In the genomic region with DNA sequence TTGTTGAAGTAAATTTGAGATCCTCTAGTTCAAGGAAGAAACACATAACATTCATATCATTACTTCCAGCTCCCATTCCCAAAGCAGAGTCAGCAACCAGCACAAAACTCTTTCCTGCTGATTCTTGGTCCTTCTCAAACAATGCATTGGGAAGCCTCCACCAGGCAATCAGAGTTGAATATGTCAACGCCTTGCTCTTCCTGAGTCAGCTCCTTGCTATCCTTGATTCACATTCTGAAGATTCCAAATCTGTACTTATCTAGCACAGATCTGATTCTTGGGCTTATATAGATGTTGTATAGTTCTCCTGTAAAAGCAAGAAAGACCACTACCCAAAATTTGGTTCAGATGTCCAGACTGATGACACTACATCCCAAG, we compare ENCODE assay signal across 14 cellular contexts. TPM values are rescaled to one million over a fixed set of nuclear protein-coding genes. Genes with fewer than 3 reads are reported as not detected.
"Had no signal": no experiment of that assay in that cellular context is flagged by ENCODE, and none has a peak within 500 bp of the region (broad histone marks: within the 10 kb centered on the region; RNA-seq: fewer than 3 reads in every experiment).

No MANE protein-coding gene starts in this region.

- H3K4me3 ChIP-seq: heart left ventricle, psoas muscle, suprapubic skin had no signal

- H3K36me3 ChIP-seq: heart left ventricle, suprapubic skin had no signal

- DNase-seq: activated CD4-positive, alpha-beta memory T cell treated with anti-CD3 and anti-CD28 coated beads, Interleukin-2, amount 10 ng/mL, durations not matched to agents 7 days and 5 days; activated CD8-positive, alpha-beta memory T cell treated with anti-CD3 and anti-CD28 coated beads, Interleukin-2, amount 50 U/mL, for 4 hours; activated naive CD4-positive, alpha-beta T cell; endodermal cell; foreskin keratinocyte; heart left ventricle; mammary epithelial cell; occipital lobe; psoas muscle; stimulated activated CD4-positive, alpha-beta T cell treated with anti-CD3 and anti-CD28 coated beads, Interleukin-2, amount 100 ng/mL, for 24 hours; stimulated activated naive B cell treated with anti-CD40 and anti-IgM and Interleukin-4, amounts not matched to agents 10 μg/mL and 1 μg/mL and 100 μg/mL, for 72 hours had no signal

- H3K27ac ChIP-seq: foreskin keratinocyte, psoas muscle, suprapubic skin had no signal

- H3K4me1 ChIP-seq: foreskin keratinocyte, psoas muscle, suprapubic skin had no signal

- H3K27me3 ChIP-seq: heart left ventricle, suprapubic skin had no signal

- H3K9me3 ChIP-seq: heart left ventricle, psoas muscle, suprapubic skin had no signal

RNA-seq across cellular contexts. Expression of gene CFAP210, which starts 29.6 kb away (rescaled TPM):
- total RNA-seq: activated CD4-positive, alpha-beta memory T cell treated with anti-CD3 and anti-CD28 coated beads, Interleukin-2, amount 10 ng/mL, durations not matched to agents 7 days and 5 days; dermis microvascular lymphatic vessel endothelial cell; esophagus mucosa; foreskin keratinocyte; heart left ventricle; mammary epithelial cell; psoas muscle; suprapubic skin had no signal
- polyA plus RNA-seq: foreskin keratinocyte, mammary epithelial cell had no signal
